Comparison of ENCODE assay signal across 10 cellular contexts in genomic region chr9:76373173-76373771, GRCh38. TPM values are rescaled to one million over a fixed set of nuclear protein-coding genes. Genes with fewer than 3 reads are reported as not detected.
DNase-seq lines count a peak whose midpoint lies in the region; ATAC-seq and TF ChIP-seq lines count a peak whose summit lies in the region.
"Had no signal": no experiment of that assay in that cellular context is flagged by ENCODE, and none has a peak within 500 bp of the region (broad histone marks: within the 10 kb centered on the region; RNA-seq: fewer than 3 reads in every experiment).

No MANE protein-coding gene starts in this region.

- in situ Hi-C loops in brain microvascular endothelial cell (cut with HindIII; ENCODE audit: low pct_ligation_motif_present, low sequenced_read_pairs): no loop called here

- no peaks in the 10 kb centered on the region for H3K36me3 Mint-ChIP-seq in activated naive CD4-positive, alpha-beta T cell treated with anti-CD3 and anti-CD28 coated beads, Interleukin-2, amount 50 U/mL, for 72 hours

- no peaks in the 10 kb centered on the region for H3K9me3 ChIP-seq in upper lobe of left lung

- no peaks in the 10 kb centered on the region for H3K36me3 ChIP-seq in brain microvascular endothelial cell (replicated peaks)
- H3K36me3 ChIP-seq in upper lobe of left lung: no peaks in the 10 kb centered on the region

- DNase-seq in brain microvascular endothelial cell (peak; percentile 35), kidney glomerular epithelial cell (lab: John Stamatoyannopoulos, UW) (peak; percentile 17), upper lobe of left lung (peak in 1 of 2 donors; percentile 68), CD1c-positive myeloid dendritic cell (ENCODE audit: extremely low spot score) (no peak)
- no peak for DNase-seq in activated naive CD4-positive, alpha-beta T cell treated with anti-CD3 and anti-CD28 coated beads, Interleukin-2, amount 50 U/mL, for 72 hours (ENCODE audit: low spot score in 2 of 2)
- DNase-seq: activated CD4-positive, CD25-positive, alpha-beta regulatory T cell; mesendoderm had no signal

- H3K9me3 Mint-ChIP-seq in activated naive CD4-positive, alpha-beta T cell treated with anti-CD3 and anti-CD28 coated beads, Interleukin-2, amount 50 U/mL, for 72 hours: no peaks in the 10 kb centered on the region
- H3K9me3 Mint-ChIP-seq: central memory CD8-positive, alpha-beta T cell had no signal

- 17 to 56% methylated on average over 4 of the region's 4 CpGs for WGBS in upper lobe of left lung, 2 donors

- ATAC-seq in HG03432 (IDR thresholded peaks at IDR 0.05; ENCODE audit: unreplicated experiment) (peak; percentile 38), upper lobe of left lung (ENCODE audit: low FRiP score in 2 of 2) (peak; percentile 52 to 88), GM18519 (IDR thresholded peaks at IDR 0.05; ENCODE audit: low FRiP score, unreplicated experiment) (no peak)
- ATAC-seq in activated naive CD4-positive, alpha-beta T cell treated with anti-CD3 and anti-CD28 coated beads, Interleukin-2, amount 50 U/mL, for 72 hours: no peak

- no peak for TF ChIP-seq CTCF in brain microvascular endothelial cell (IDR thresholded peaks at IDR 0.05; ENCODE audit: low read depth, low read length, missing control alignments)
- TF ChIP-seq CTCF in upper lobe of left lung (IDR thresholded peaks at IDR 0.05): no peak

- H3K4me3 ChIP-seq in brain microvascular endothelial cell (ENCODE audit: low read depth, low read length) (no peak overlapping the region), upper lobe of left lung (no peak overlapping the region)

- no peak for TF ChIP-seq POLR2A in upper lobe of left lung (IDR thresholded peaks at IDR 0.05)

- H3K27ac ChIP-seq in brain microvascular endothelial cell (no peak overlapping the region), upper lobe of left lung (no peak overlapping the region)

- no peak for TF ChIP-seq EP300 in upper lobe of left lung (IDR thresholded peaks at IDR 0.05)

- H3K27ac Mint-ChIP-seq in activated naive CD4-positive, alpha-beta T cell treated with anti-CD3 and anti-CD28 coated beads, Interleukin-2, amount 50 U/mL, for 72 hours: no peak overlapping the region

- H3K4me1 ChIP-seq in upper lobe of left lung: peaks cover 7 to 34% (median 25%) of the 10 kb centered on the region in 4 donors

- H3K27me3 ChIP-seq in brain microvascular endothelial cell (replicated peaks) (no peaks in the 10 kb centered on the region), upper lobe of left lung (no peaks in the 10 kb centered on the region)

RNA-seq across cellular contexts. Expression of gene RFK, which starts 21.0 kb away (rescaled TPM):
- 10 to 100 TPM in 4 of 6 donors, 1 to 10 TPM in 2; 4.8 to 24.3 (median 14.7) TPM for total RNA-seq in upper lobe of left lung
- total RNA-seq in activated naive CD4-positive, alpha-beta T cell treated with anti-CD3 and anti-CD28 coated beads, Interleukin-2, amount 50 U/mL, for 72 hours: 10 to 100 TPM in 1 of 2 donors, 1 to 10 TPM in 1; 5.8 to 12.2 TPM

Comparison
In these comparisons a context has a peak if more than half of its experiments do, and no peak if none do; other contexts are left out.
1. ATAC-seq: peak in HG03432 (single experiment) and upper lobe of left lung (2 of 2); none in activated naive CD4-positive, alpha-beta T cell treated with anti-CD3 and anti-CD28 coated beads, Interleukin-2, amount 50 U/mL, for 72 hours (0 of 2) and GM18519 (single experiment).
2. DNase-seq: peak in brain microvascular endothelial cell (single experiment) and kidney glomerular epithelial cell (single experiment); none in activated naive CD4-positive, alpha-beta T cell treated with anti-CD3 and anti-CD28 coated beads, Interleukin-2, amount 50 U/mL, for 72 hours (0 of 2) and CD1c-positive myeloid dendritic cell (single experiment).